14 cellular contexts compared by ENCODE assay signal in genomic region chrX:86237482-86237881, GRCh38.
A peak's percentile ranks its signal among the peaks of the same experiment; 100 is the strongest.
DNase-seq lines count a peak whose midpoint lies in the region; TF ChIP-seq lines count a peak whose summit lies in the region.
"Had no signal": no experiment of that assay in that cellular context is flagged by ENCODE, and none has a peak within 500 bp of the region (broad histone marks: within the 10 kb centered on the region; RNA-seq: fewer than 3 reads in every experiment).

No MANE protein-coding gene starts in this region.

- H3K18ac ChIP-seq in H9 (ENCODE audit: insufficient read length, low read depth, low read length): peak overlapping the region; percentile 21

- H3K4ac ChIP-seq in H9 (ENCODE audit: low read depth, low read length): no peak overlapping the region

- H4K20me1 ChIP-seq in H9 (ENCODE audit: control insufficient read depth, insufficient read depth, insufficient read length): no peaks in the 10 kb centered on the region

- H3K14ac ChIP-seq in H9 (ENCODE audit: insufficient read depth, low read length): peak overlapping the region; percentile 68; the same call in 1 of the 2 replicates

- H2BK20ac ChIP-seq in H9 (ENCODE audit: low read depth, low read length, poor library complexity, severe bottlenecking): no peak overlapping the region

- H3K27me3 Mint-ChIP-seq in H9 (ENCODE audit: low read depth): no peaks in the 10 kb centered on the region; the same call in 1 of the 2 replicates
- H3K27me3 Mint-ChIP-seq: B cell had no signal

- in situ Hi-C loops in KBM-7 (cut with MboI; ENCODE audit: low pct_unique_long_range_greater_than_20kb, low sequenced_read_pairs): no loop called here

- H4K5ac ChIP-seq in H9 (ENCODE audit: insufficient read length, low read depth, low read length): no peak overlapping the region

- no peak overlapping the region for H2AK5ac ChIP-seq in H9 (ENCODE audit: insufficient read length, low read length)

- no peak overlapping the region for H4K8ac ChIP-seq in H9 (replicated peaks; ENCODE audit: insufficient read length, low read depth, low read length)

- H3K23ac ChIP-seq in H9 (ENCODE audit: insufficient read length, low read depth, low read length): no peak overlapping the region

- no peak overlapping the region for H3K4me3 Mint-ChIP-seq in H9
- H3K4me3 Mint-ChIP-seq: B cell; CD8-positive, alpha-beta T cell; HFFc6 had no signal

- H3K9me3 Mint-ChIP-seq in H9: peaks cover 17 to 57% of the 10 kb centered on the region in 2 experiments

- H3K36me3 Mint-ChIP-seq in H9 (ENCODE audit: insufficient read depth in 1 of 3, low read depth in 3 of 3): peaks cover 14 to 15% (median 15%) of the 10 kb centered on the region in 3 experiments
- H3K36me3 Mint-ChIP-seq: CD8-positive, alpha-beta T cell had no signal

- no peak overlapping the region for H3T11ph ChIP-seq in H9 (ENCODE audit: low read length)

- no CpG with 5 or more reads among the region's 6 CpGs for WGBS in H9 (ENCODE audit: extremely low coverage, insufficient read length, low lambda C conversion rate)

- H3K4me1 Mint-ChIP-seq in H9: no peaks in the 10 kb centered on the region
- H3K4me1 Mint-ChIP-seq: B cell had no signal

- no peak overlapping the region for H3K4me2 ChIP-seq in H9 (ENCODE audit: insufficient read depth, insufficient read length, low read length)
- H3K4me2 ChIP-seq: BLaER1 treated with 17β-estradiol and CSF1 and Interleukin-3, amounts not matched to agents 10 nM and 100 nM had no signal

- H3K27ac Mint-ChIP-seq in H9: no peak overlapping the region; a peak in 1 of 7 replicates
- H3K27ac Mint-ChIP-seq: B cell; CD8-positive, alpha-beta T cell; HFFc6 had no signal

- H2BK15ac ChIP-seq in H9 (ENCODE audit: low read depth, low read length): no peak overlapping the region

- H3K9me3 ChIP-seq in H9 (ENCODE audit: control insufficient read depth, low read depth, low read length): peaks cover 20% of the 10 kb centered on the region

- DNase-seq in H9: no peak
- DNase-seq in SW480 (ENCODE audit: low spot score): peak; percentile 9
- DNase-seq in hepatic stellate cell (ENCODE audit: low spot score): peak; percentile 1
- DNase-seq in posterior vena cava (ENCODE audit: low spot score): peak; percentile 72
- DNase-seq in NCI-H2171 treated with DMSO at 0.1 percent for 48 hours (lab: John Stamatoyannopoulos, UW): no peak
- no peak for DNase-seq in NCI-H82 treated with DMSO at 0.1 percent for 48 hours (lab: John Stamatoyannopoulos, UW; ENCODE audit: unreplicated experiment)
- no peak for DNase-seq in KBM-7
- DNase-seq: Calu3; CD8-positive, alpha-beta T cell; DMS79 treated with DMSO at 0.1 percent for 48 hours; GF-D8; HFFc6 had no signal

- no peak overlapping the region for H2BK120ac ChIP-seq in H9 (ENCODE audit: low read depth, low read length, poor library complexity, severe bottlenecking)

- TF ChIP-seq CTCF in H9 (conservative IDR thresholded peaks at IDR 0.05): no peak

- no peak overlapping the region for H2BK12ac ChIP-seq in H9 (ENCODE audit: insufficient read length, low read depth, low read length)

- H3K27ac ChIP-seq in H9 (ENCODE audit: insufficient read length, low read depth, low read length): no peak overlapping the region
- H3K27ac ChIP-seq: BLaER1 treated with 17β-estradiol and CSF1 and Interleukin-3, amounts not matched to agents 10 nM and 100 nM had no signal

- H3K9ac ChIP-seq in H9 (ENCODE audit: extremely low read depth, insufficient read length, low read length): no peak overlapping the region
- H3K9ac ChIP-seq: BLaER1 treated with 17β-estradiol and CSF1 and Interleukin-3, amounts not matched to agents 10 nM and 100 nM had no signal

- intact Hi-C loops in posterior vena cava (cut with DNase I): no loop called here

- no peaks in the 10 kb centered on the region for H3K23me2 ChIP-seq in H9 (ENCODE audit: insufficient read length, low read depth, low read length, poor library complexity, severe bottlenecking)

- no peaks in the 10 kb centered on the region for H3K4me1 ChIP-seq in H9 (ENCODE audit: insufficient read depth, low read length)
- H3K4me1 ChIP-seq: BLaER1 treated with 17β-estradiol and CSF1 and Interleukin-3, amounts not matched to agents 10 nM and 100 nM had no signal

- no peak overlapping the region for H2BK5ac ChIP-seq in H9 (ENCODE audit: insufficient read length, low read length)

- H3K79me2 ChIP-seq in H9 (ENCODE audit: insufficient read depth, low read length): no peaks in the 10 kb centered on the region

- no peak overlapping the region for H4K91ac ChIP-seq in H9 (ENCODE audit: insufficient read length, low read depth, low read length)

- H2AFZ ChIP-seq in H9 (ENCODE audit: low read length): no peak overlapping the region

- H3K56ac ChIP-seq in H9 (ENCODE audit: insufficient read length, low read depth, low read length): no peak overlapping the region

- H3K27me3 ChIP-seq in H9 (ENCODE audit: insufficient read depth, low read length): no peaks in the 10 kb centered on the region

- H3K79me1 ChIP-seq in H9 (ENCODE audit: insufficient read depth, low read depth, low read length, poor library complexity, severe bottlenecking): no peaks in the 10 kb centered on the region

Comparison
In these comparisons a context has a peak if more than half of its experiments do, and no peak if none do; other contexts are left out.
1. DNase-seq: peak in SW480 (single experiment), hepatic stellate cell (single experiment) and posterior vena cava (single experiment); none in H9 (single experiment), NCI-H2171 treated with DMSO at 0.1 percent for 48 hours (single experiment), NCI-H82 treated with DMSO at 0.1 percent for 48 hours (single experiment) and KBM-7 (single experiment).